In genomic region chr12:94458882-94459772, GRCh38 we compare ENCODE assay signal across 8 cellular contexts. TPM values are rescaled to one million over a fixed set of nuclear protein-coding genes. Genes with fewer than 3 reads are reported as not detected.
A peak's percentile ranks its signal among the peaks of the same experiment; 100 is the strongest.
DNase-seq lines count a peak whose midpoint lies in the region; ATAC-seq, FAIRE-seq and TF ChIP-seq lines count a peak whose summit lies in the region.

No MANE protein-coding gene starts in this region.

- DNase-seq in AML-193 (lab: John Stamatoyannopoulos, UW) = peak; percentile 48 to 50
- no peak for DNase-seq in NT2/D1 (ENCODE audit: low read depth, low spot score)
- DNase-seq in bronchial epithelial cell (ENCODE audit: low read depth) = peak; percentile 42
- DNase-seq in stromal cell of bone marrow (ENCODE audit: low read depth) = peak; percentile 16
- DNase-seq in NCI-H128 (lab: John Stamatoyannopoulos, UW; ENCODE audit: unreplicated experiment) = no peak

- H3K4me3 ChIP-seq in NT2/D1 (ENCODE audit: insufficient read length, low read depth) (peak overlapping the region; percentile 96), bronchial epithelial cell (ENCODE audit: low read depth, low read length) (peak overlapping the region; percentile 54)

- H3K27me3 ChIP-seq in NT2/D1 (ENCODE audit: insufficient read depth, insufficient read length) (no peaks in the 10 kb centered on the region), bronchial epithelial cell (ENCODE audit: control insufficient read depth, insufficient read depth, low read length) (no peaks in the 10 kb centered on the region), layer of hippocampus (ENCODE audit: control insufficient read depth, insufficient read depth, low read length) (no peaks in the 10 kb centered on the region)

- H3K27ac ChIP-seq in layer of hippocampus (ENCODE audit: low read depth, low read length) = peak overlapping the region; percentile 77

- peak overlapping the region; percentile 95 for H3K9ac ChIP-seq in NT2/D1 (ENCODE audit: insufficient read length, low read depth)

- no peaks in the 10 kb centered on the region for H3K4me1 ChIP-seq in NT2/D1 (ENCODE audit: insufficient read depth, insufficient read length)

- H3K36me3 ChIP-seq in NT2/D1 (ENCODE audit: insufficient read depth, insufficient read length, low read length) (peaks cover 17% of the 10 kb centered on the region), bronchial epithelial cell (ENCODE audit: control insufficient read depth, insufficient read depth, low read length) (peaks cover 2% of the 10 kb centered on the region)

- no peak for TF ChIP-seq CTCF in bronchial epithelial cell (IDR thresholded peaks at IDR 0.05; ENCODE audit: insufficient read depth, low read length, severe bottlenecking)

- no peak for FAIRE-seq in bronchial epithelial cell (lab: Jason Lieb, UNC)

- H3K9me3 ChIP-seq in NT2/D1 (ENCODE audit: insufficient read depth, low read length) = peaks cover 19% of the 10 kb centered on the region; the same call in 1 of the 2 replicates

- ATAC-seq in GM18517 (IDR thresholded peaks at IDR 0.05; ENCODE audit: unreplicated experiment) (peak; percentile 45), HG03103 (IDR thresholded peaks at IDR 0.05; ENCODE audit: low read depth, unreplicated experiment) (peak; percentile 30)

RNA-seq across cellular contexts. Expression of gene CEP83, which starts 0.5 kb away (rescaled TPM):
- total RNA-seq in bronchial epithelial cell = 7.8 and 9.7 TPM in 2 replicates

Comparison
In these comparisons a context has a peak if more than half of its experiments do, and no peak if none do; other contexts are left out.
1. DNase-seq: peak in AML-193 (2 of 2), bronchial epithelial cell (single experiment) and stromal cell of bone marrow (single experiment); none in NT2/D1 (single experiment) and NCI-H128 (single experiment).